In the genomic region with DNA sequence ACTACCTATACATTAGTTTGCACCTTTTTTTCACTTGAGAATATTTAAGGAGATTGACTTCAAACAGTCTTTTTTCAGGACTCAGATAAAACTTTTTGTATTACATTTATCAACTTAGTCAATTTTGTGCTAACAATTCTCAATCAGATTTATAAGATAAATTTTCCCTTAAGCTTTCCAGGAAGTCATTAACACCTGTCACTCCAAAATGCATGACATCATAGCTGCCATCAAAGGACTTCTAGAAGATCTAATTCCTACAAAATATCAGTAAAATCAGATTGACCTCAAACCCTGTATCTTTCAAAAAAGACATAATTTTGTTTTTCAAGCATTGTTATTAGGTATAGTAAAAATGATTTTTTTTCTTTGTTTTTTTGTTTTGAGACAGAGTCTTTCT, we compare ENCODE assay signal across 1 cellular context.
A peak's percentile ranks its signal among the peaks of the same experiment; 100 is the strongest.
TF ChIP-seq lines count a peak whose summit lies in the region.

No MANE protein-coding gene starts in this region.

TF ChIP-seq in HEK293, 187 proteins besides CTCF, POLR2A, EP300 and RAD21 (continued from another document):
- TF ChIP-seq, protein P1, sequence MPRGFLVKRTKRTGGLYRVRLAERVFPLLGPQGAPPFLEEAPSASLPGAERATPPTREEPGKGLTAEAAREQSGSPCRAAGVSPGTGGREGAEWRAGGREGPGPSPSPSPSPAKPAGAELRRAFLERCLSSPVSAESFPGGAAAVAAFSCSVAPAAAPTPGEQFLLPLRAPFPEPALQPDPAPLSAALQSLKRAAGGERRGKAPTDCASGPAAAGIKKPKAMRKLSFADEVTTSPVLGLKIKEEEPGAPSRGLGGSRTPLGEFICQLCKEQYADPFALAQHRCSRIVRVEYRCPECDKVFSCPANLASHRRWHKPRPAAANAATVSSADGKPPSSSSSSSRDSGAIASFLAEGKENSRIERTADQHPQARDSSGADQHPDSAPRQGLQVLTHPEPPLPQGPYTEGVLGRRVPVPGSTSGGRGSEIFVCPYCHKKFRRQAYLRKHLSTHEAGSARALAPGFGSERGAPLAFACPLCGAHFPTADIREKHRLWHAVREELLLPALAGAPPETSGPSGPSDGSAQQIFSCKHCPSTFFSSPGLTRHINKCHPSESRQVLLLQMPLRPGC (tag by site-specific recombination; IDR thresholded peaks at IDR 0.05) = no peak
- 0 out of 2 replicates have a peak, but pooled peaks have one; percentile 25 for TF ChIP-seq MEIS1 (CRISPR knock-in tag; IDR thresholded peaks at IDR 0.05; ENCODE audit: borderline replicate concordance)
